32 cellular contexts compared by ENCODE assay signal in the genomic region with DNA sequence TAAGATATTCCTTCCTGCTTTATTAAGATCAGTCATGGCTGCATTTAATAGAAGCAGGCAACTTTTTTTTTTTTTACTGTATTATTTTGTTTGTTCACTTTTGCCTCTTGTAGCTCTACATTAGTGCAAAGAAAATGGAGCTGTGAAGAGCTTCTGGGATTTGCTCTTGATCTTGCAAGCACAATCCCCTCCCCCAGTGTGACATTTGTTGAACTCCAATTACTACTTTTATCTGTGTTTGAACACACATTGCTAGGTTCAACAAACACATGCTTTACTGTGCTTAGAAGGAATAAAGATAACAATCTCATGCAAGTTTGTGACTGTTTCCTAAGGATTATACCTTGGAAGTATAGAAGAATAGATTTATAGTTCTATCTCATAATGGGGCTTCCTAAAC.
"Had no signal": no experiment of that assay in that cellular context is flagged by ENCODE, and none has a peak within 500 bp of the region (broad histone marks: within the 10 kb centered on the region; RNA-seq: fewer than 3 reads in every experiment).

No MANE protein-coding gene starts in this region.

- DNase-seq: activated CD4-positive, alpha-beta memory T cell treated with anti-CD3 and anti-CD28 coated beads for 36 hours; activated CD4-positive, alpha-beta T cell treated with anti-CD3 and anti-CD28 coated beads for 36 hours; activated CD4-positive, alpha-beta T cell treated with anti-CD3 and anti-CD28 coated beads, Interleukin-2, amount 10 ng/mL, durations not matched to agents 7 days and 5 days; activated CD8-positive, alpha-beta memory T cell treated with anti-CD3 and anti-CD28 coated beads, Interleukin-2, amount 50 U/mL, for 48 hours; activated effector memory CD4-positive, alpha-beta T cell treated with Interleukin-2 at 50 U/mL for 16 hours; activated naive CD4-positive, alpha-beta T cell treated with anti-CD3 and anti-CD28 coated beads, Interleukin-2, amount 10 ng/mL, durations not matched to agents 7 days and 5 days; activated naive CD8-positive, alpha-beta T cell treated with anti-CD3 and anti-CD28 coated beads, Interleukin-2, amount 50 U/mL, for 24 hours; activated T-cell treated with anti-CD3 and anti-CD28 coated beads, Interleukin-2, amount 50 U/mL, for 48 hours; anterior cingulate cortex; caudate nucleus; cerebellar nuclear complex; Karpas-422; KBM-7; MM.1S; MV-4-11; NCI-H1092; NCI-H1436 treated with DMSO at 0.1 percent for 48 hours; NCI-H1694 treated with DMSO at 0.1 percent for 48 hours; NCI-H2029 treated with DMSO at 0.1 percent for 48 hours; NCI-H2107; NCI-H226; NCI-H446 treated with DMSO at 0.1 percent for 48 hours; NCI-H524; Right ventricle myocardium superior; T1000 had no signal

- H3K27ac ChIP-seq: RWPE1, SK-N-MC had no signal

- FAIRE-seq: bronchial epithelial cell, TTC549 had no signal

- ATAC-seq: activated CD4-positive, alpha-beta T cell treated with anti-CD3 and anti-CD28 coated beads for 36 hours; activated CD4-positive, CD25-positive, alpha-beta regulatory T cell treated with anti-CD3 and anti-CD28 coated beads, Interleukin-2, amount 50 U/mL, for 24 hours; activated naive CD8-positive, alpha-beta T cell treated with anti-CD3 and anti-CD28 coated beads, Interleukin-2, amount 50 U/mL, for 24 hours; Panc1; WTC11 had no signal

- H3K4me3 ChIP-seq: SK-N-MC had no signal
